In the genomic region with DNA sequence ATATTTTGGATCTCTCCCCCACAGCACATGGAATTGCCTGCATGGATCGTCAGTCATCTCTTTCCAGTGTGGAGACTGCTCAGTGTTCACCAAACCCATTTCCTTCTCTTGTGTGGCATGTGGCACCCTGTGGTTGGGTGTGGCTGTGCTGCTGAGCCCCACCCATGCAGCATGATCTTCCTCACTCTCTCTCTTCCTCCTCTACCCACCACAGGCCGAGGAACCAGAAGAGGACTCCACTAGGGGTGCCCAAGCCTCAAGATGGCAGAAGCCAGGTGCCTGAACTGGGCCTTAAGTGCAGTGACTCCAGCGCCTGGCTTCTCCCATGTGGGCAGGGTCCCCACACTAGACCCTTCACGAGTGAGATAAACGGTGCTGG, we compare ENCODE assay signal across 12 cellular contexts.
DNase-seq lines count a peak whose midpoint lies in the region; ATAC-seq and TF ChIP-seq lines count a peak whose summit lies in the region.
"Had no signal": no experiment of that assay in that cellular context is flagged by ENCODE, and none has a peak within 500 bp of the region (broad histone marks: within the 10 kb centered on the region; RNA-seq: fewer than 3 reads in every experiment).

No MANE protein-coding gene starts in this region.

- no peaks in the 10 kb centered on the region for H3K27me3 Mint-ChIP-seq in activated B cell treated with CpG ODN at 0.5 μM for 24 hours
- H3K27me3 Mint-ChIP-seq in activated naive CD8-positive, alpha-beta T cell treated with anti-CD3 and anti-CD28 coated beads, Interleukin-2, amount 50 U/mL, for 24 hours: no peaks in the 10 kb centered on the region
- no peaks in the 10 kb centered on the region for H3K27me3 Mint-ChIP-seq in stimulated activated naive CD8-positive, alpha-beta T cell treated with anti-CD3 and anti-CD28 coated beads, Interleukin-15, amount 100 ng/mL, for 72 hours

- TF ChIP-seq CTCF in activated B cell treated with CpG ODN at 0.5 μM for 24 hours (IDR thresholded peaks at IDR 0.05): no peak

- ATAC-seq in Right ventricle myocardium superior (ENCODE audit: poor library complexity) (peak; percentile 15), activated B cell treated with CpG ODN at 0.5 μM for 24 hours (ENCODE audit: low read depth) (peak; percentile 16)
- peak; percentile 65 for ATAC-seq in activated naive CD8-positive, alpha-beta T cell treated with anti-CD3 and anti-CD28 coated beads, Interleukin-2, amount 50 U/mL, for 24 hours
- ATAC-seq in stimulated activated naive CD8-positive, alpha-beta T cell treated with anti-CD3 and anti-CD28 coated beads, Interleukin-15, amount 100 ng/mL, for 72 hours: peak; percentile 61

- intact Hi-C loops in Right ventricle myocardium superior (cut with DNase I): no loop called here
- intact Hi-C loops in cardiac septum (cut with DNase I): no loop called here
- intact Hi-C loops in activated B cell treated with CpG ODN at 0.5 μM for 24 hours (cut with micrococcal nuclease): no loop called here

- CTCF ChIA-PET in activated B cell treated with CpG ODN at 0.5 μM for 24 hours (lab: Charles Lee): no interaction called here

- H3K27ac Mint-ChIP-seq in activated B cell treated with CpG ODN at 0.5 μM for 24 hours: peak overlapping the region; percentile 82
- peak overlapping the region; percentile 87 for H3K27ac Mint-ChIP-seq in activated naive CD8-positive, alpha-beta T cell treated with anti-CD3 and anti-CD28 coated beads, Interleukin-2, amount 50 U/mL, for 24 hours
- H3K27ac Mint-ChIP-seq in stimulated activated naive CD8-positive, alpha-beta T cell treated with anti-CD3 and anti-CD28 coated beads, Interleukin-15, amount 100 ng/mL, for 72 hours: peak overlapping the region; percentile 89 to 92

- no peak overlapping the region for H3K4me3 Mint-ChIP-seq in activated B cell treated with CpG ODN at 0.5 μM for 24 hours
- peak overlapping the region; percentile 54 for H3K4me3 Mint-ChIP-seq in activated naive CD8-positive, alpha-beta T cell treated with anti-CD3 and anti-CD28 coated beads, Interleukin-2, amount 50 U/mL, for 24 hours
- peak overlapping the region; percentile 61 to 69 for H3K4me3 Mint-ChIP-seq in stimulated activated naive CD8-positive, alpha-beta T cell treated with anti-CD3 and anti-CD28 coated beads, Interleukin-15, amount 100 ng/mL, for 72 hours

- DNase-seq in Right ventricle myocardium superior (no peak), cardiac septum (ENCODE audit: low spot score) (no peak), activated B cell treated with CpG ODN at 0.5 μM for 24 hours (no peak), middle frontal gyrus (ENCODE audit: extremely low spot score, low spot score) (no peak), pons (ENCODE audit: low spot score) (no peak), DMS53 (lab: John Stamatoyannopoulos, UW) (no peak)
- peak; percentile 52 for DNase-seq in activated naive CD8-positive, alpha-beta T cell treated with anti-CD3 and anti-CD28 coated beads, Interleukin-2, amount 50 U/mL, for 24 hours
- DNase-seq in stimulated activated naive CD8-positive, alpha-beta T cell treated with anti-CD3 and anti-CD28 coated beads, Interleukin-15, amount 100 ng/mL, for 72 hours: peak in 1 of 2 donors; percentile 56
- DNase-seq: effector CD8-positive, alpha-beta T cell; H7; NCI-H526; pancreas had no signal

- POLR2A ChIA-PET in activated B cell treated with CpG ODN at 0.5 μM for 24 hours (lab: Charles Lee): no interaction called here

- H3K36me3 Mint-ChIP-seq in activated B cell treated with CpG ODN at 0.5 μM for 24 hours (ENCODE audit: low read depth): peaks cover 92% of the 10 kb centered on the region
- peaks cover 71% of the 10 kb centered on the region for H3K36me3 Mint-ChIP-seq in activated naive CD8-positive, alpha-beta T cell treated with anti-CD3 and anti-CD28 coated beads, Interleukin-2, amount 50 U/mL, for 24 hours (ENCODE audit: low read depth)

- peaks cover 49% of the 10 kb centered on the region for H3K4me1 Mint-ChIP-seq in activated B cell treated with CpG ODN at 0.5 μM for 24 hours
- H3K4me1 Mint-ChIP-seq in activated naive CD8-positive, alpha-beta T cell treated with anti-CD3 and anti-CD28 coated beads, Interleukin-2, amount 50 U/mL, for 24 hours: peaks cover 55% of the 10 kb centered on the region
- H3K4me1 Mint-ChIP-seq in stimulated activated naive CD8-positive, alpha-beta T cell treated with anti-CD3 and anti-CD28 coated beads, Interleukin-15, amount 100 ng/mL, for 72 hours: peaks cover 72% of the 10 kb centered on the region

- H3K9me3 Mint-ChIP-seq in activated B cell treated with CpG ODN at 0.5 μM for 24 hours: no peaks in the 10 kb centered on the region
- no peaks in the 10 kb centered on the region for H3K9me3 Mint-ChIP-seq in activated naive CD8-positive, alpha-beta T cell treated with anti-CD3 and anti-CD28 coated beads, Interleukin-2, amount 50 U/mL, for 24 hours
- no peaks in the 10 kb centered on the region for H3K9me3 Mint-ChIP-seq in stimulated activated naive CD8-positive, alpha-beta T cell treated with anti-CD3 and anti-CD28 coated beads, Interleukin-15, amount 100 ng/mL, for 72 hours

Comparison
In these comparisons a context has a peak if more than half of its experiments do, and no peak if none do; other contexts are left out.
1. ATAC-seq: peak in every context shown above with its lines; median percentile 65 in activated naive CD8-positive, alpha-beta T cell treated with anti-CD3 and anti-CD28 coated beads, Interleukin-2, amount 50 U/mL, for 24 hours; 61 in stimulated activated naive CD8-positive, alpha-beta T cell treated with anti-CD3 and anti-CD28 coated beads, Interleukin-15, amount 100 ng/mL, for 72 hours; 16 in activated B cell treated with CpG ODN at 0.5 μM for 24 hours; 15 in Right ventricle myocardium superior.